19 cellular contexts compared by ENCODE assay signal in the genomic region with DNA sequence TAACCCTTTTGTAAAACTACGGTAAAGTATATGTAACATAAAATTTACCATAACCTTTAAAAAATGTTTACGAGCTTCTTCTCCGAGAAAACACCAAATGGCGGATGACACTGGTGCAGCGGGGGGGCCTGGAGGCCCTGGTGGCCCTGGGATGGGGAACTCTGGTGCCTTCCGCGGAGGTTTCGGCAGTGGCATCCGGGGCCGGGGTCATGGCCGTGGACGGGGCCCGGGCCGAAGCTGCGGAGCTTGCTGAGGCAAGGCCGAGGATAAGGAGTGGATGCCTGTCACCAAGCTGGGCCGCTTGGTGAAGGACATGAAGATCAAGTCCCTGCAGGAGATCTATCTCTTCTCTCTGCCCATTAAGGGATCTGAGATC.
"Had no signal": no experiment of that assay in that cellular context is flagged by ENCODE, and none has a peak within 500 bp of the region (broad histone marks: within the 10 kb centered on the region; RNA-seq: fewer than 3 reads in every experiment).

No MANE protein-coding gene starts in this region.

- H3K36me3 Mint-ChIP-seq: naive thymus-derived CD8-positive, alpha-beta T cell had no signal

- H3K27ac Mint-ChIP-seq: neural progenitor cell; progenitor cell of endocrine pancreas; stimulated activated naive CD8-positive, alpha-beta T cell treated with anti-CD3 and anti-CD28 coated beads, Interleukin-15, Interleukin-2, amounts not matched to agents 100 ng/mL and 50 ng/mL, for 24 hours had no signal

- ATAC-seq: heart right ventricle; mucosa of descending colon; naive thymus-derived CD8-positive, alpha-beta T cell had no signal

- H3K27me3 Mint-ChIP-seq: naive thymus-derived CD8-positive, alpha-beta T cell; stimulated activated naive CD8-positive, alpha-beta T cell treated with anti-CD3 and anti-CD28 coated beads, Interleukin-15, Interleukin-2, amounts not matched to agents 100 ng/mL and 50 ng/mL, for 24 hours had no signal

- DNase-seq: heart right ventricle; islet precursor cell; left ventricle myocardium inferior; midbrain; mucosa of descending colon; naive thymus-derived CD8-positive, alpha-beta T cell; ovary; right lobe of liver; stimulated activated CD4-positive, alpha-beta T cell treated with anti-CD3 and anti-CD28 coated beads, Interleukin-1b, Interleukin-23, amount 100 ng/mL, for 48 hours; stimulated activated CD4-positive, alpha-beta T cell treated with anti-CD3 and anti-CD28 coated beads, Interleukin-2, amount 100 ng/mL, for 48 hours; stimulated activated CD4-positive, alpha-beta T cell treated with anti-CD3 and anti-CD28 coated beads, Interleukin-4, amount 100 ng/mL, for 4 hours; stimulated activated CD8-positive, alpha-beta memory T cell treated with anti-CD3 and anti-CD28 coated beads, Interleukin-4, amount 100 ng/mL, for 48 hours; stimulated activated naive CD4-positive, alpha-beta T cell; tibial artery; trophoblast cell; uterus had no signal

- H3K4me3 Mint-ChIP-seq: naive thymus-derived CD8-positive, alpha-beta T cell; neural progenitor cell; stimulated activated naive CD8-positive, alpha-beta T cell treated with anti-CD3 and anti-CD28 coated beads, Interleukin-15, Interleukin-2, amounts not matched to agents 100 ng/mL and 50 ng/mL, for 24 hours had no signal

- H3K9me3 Mint-ChIP-seq: naive thymus-derived CD8-positive, alpha-beta T cell; neural progenitor cell; stimulated activated naive CD8-positive, alpha-beta T cell treated with anti-CD3 and anti-CD28 coated beads, Interleukin-15, Interleukin-2, amounts not matched to agents 100 ng/mL and 50 ng/mL, for 24 hours had no signal
